Comparison of ENCODE assay signal across 1 cellular context in genomic region chr5:151239237-151239861, GRCh38.
A peak's percentile ranks its signal among the peaks of the same experiment; 100 is the strongest.
TF ChIP-seq lines count a peak whose summit lies in the region.

No MANE protein-coding gene starts in this region.

TF ChIP-seq in K562, 482 proteins besides CTCF, POLR2A, EP300 and RAD21 (continued from another document):
- TF ChIP-seq DEAF1 (CRISPR knock-in tag; IDR thresholded peaks at IDR 0.05), result peak; percentile 74
- TF ChIP-seq MYC (IDR thresholded peaks at IDR 0.05; ENCODE audit: low read depth, low read length), result peak; percentile 46; the same call in 1 of the 2 replicates
- no peak for TF ChIP-seq MYC (CRISPR knock-in tag; IDR thresholded peaks at IDR 0.05; ENCODE audit: borderline replicate concordance, low read depth)
- peak; percentile 38; the same call in 1 of the 2 replicates for TF ChIP-seq TFAP4 (CRISPR knock-in tag; IDR thresholded peaks at IDR 0.05; ENCODE audit: borderline replicate concordance)
- peak; percentile 35; the same call in 1 of the 2 replicates for TF ChIP-seq CREM (IDR thresholded peaks at IDR 0.05; ENCODE audit: low read depth)
- TF ChIP-seq JUND (IDR thresholded peaks at IDR 0.05; ENCODE audit: borderline replicate concordance, low read depth, low read length), result 0 out of 2 replicates have a peak, but pooled peaks have one; percentile 10
- no peak for TF ChIP-seq JUND (tag; IDR thresholded peaks at IDR 0.05; ENCODE audit: borderline replicate concordance, low read depth, low read length)
- TF ChIP-seq SMC3 (conservative IDR thresholded peaks at IDR 0.05; ENCODE audit: insufficient read depth, low read depth, low read length), result peak; percentile 52
- TF ChIP-seq LCOR (CRISPR knock-in tag; IDR thresholded peaks at IDR 0.05), result no peak
- no peak for TF ChIP-seq NUFIP1 (IDR thresholded peaks at IDR 0.05; ENCODE audit: partially characterized antibody)
- TF ChIP-seq ZNF384 (IDR thresholded peaks at IDR 0.05; ENCODE audit: low read depth, low read length), result 0 out of 2 replicates have a peak, but pooled peaks have one; percentile 11
- TF ChIP-seq RFX5 (IDR thresholded peaks at IDR 0.05; ENCODE audit: low read depth, low read length), result no peak
